In genomic region chr18:50126466-50126865, GRCh38 we compare ENCODE assay signal across 17 cellular contexts.
DNase-seq lines count a peak whose midpoint lies in the region; FAIRE-seq and TF ChIP-seq lines count a peak whose summit lies in the region.
"Had no signal": no experiment of that assay in that cellular context is flagged by ENCODE, and none has a peak within 500 bp of the region (broad histone marks: within the 10 kb centered on the region; RNA-seq: fewer than 3 reads in every experiment).

No MANE protein-coding gene starts in this region.

- H3K4me1 Mint-ChIP-seq in Calu3 (ENCODE audit: low read depth, unreplicated experiment), result peaks cover 62% of the 10 kb centered on the region
- H3K4me1 Mint-ChIP-seq in CD4-positive, alpha-beta memory T cell, result peaks cover 0 to 2% (median 0%) of the 10 kb centered on the region in 4 donors
- H3K4me1 Mint-ChIP-seq: CD4-positive, CD25-positive, alpha-beta regulatory T cell had no signal

- FAIRE-seq in kidney (lab: Jason Lieb, UNC), result no peak
- FAIRE-seq: A204.1 had no signal

- H3K27me3 Mint-ChIP-seq in Calu3 (ENCODE audit: unreplicated experiment), result no peaks in the 10 kb centered on the region
- H3K27me3 Mint-ChIP-seq in CD4-positive, alpha-beta memory T cell, result peaks cover 15 to 22% of the 10 kb centered on the region in 2 donors

- intact Hi-C loops in Calu3 (cut with micrococcal nuclease; ENCODE audit: unreplicated experiment), result loop anchor here (5.0 kb wide), 1 partner anchor 66 kb away; no protein-coding TSS in a partner anchor
- intact Hi-C loops in kidney (cut with DNase I), result no loop called here
- intact Hi-C loops in CD4-positive, alpha-beta memory T cell (cut with micrococcal nuclease), result no loop called here
- intact Hi-C loops in ascending aorta (cut with DNase I), result no loop called here

- peak overlapping the region; percentile 36 for H3K27ac Mint-ChIP-seq in Calu3 (ENCODE audit: unreplicated experiment)
- no peak overlapping the region for H3K27ac Mint-ChIP-seq in CD4-positive, alpha-beta memory T cell
- H3K27ac Mint-ChIP-seq: CD4-positive, CD25-positive, alpha-beta regulatory T cell had no signal

- H3K27me3 ChIP-seq in MG63 (no peaks in the 10 kb centered on the region), ascending aorta (no peaks in the 10 kb centered on the region), right atrium auricular region (no peaks in the 10 kb centered on the region)
- H3K27me3 ChIP-seq in CD4-positive, alpha-beta memory T cell (ENCODE audit: insufficient read depth, low read length), result no peaks in the 10 kb centered on the region
- H3K27me3 ChIP-seq: BE2C, Peyer's patch, SJSA1 had no signal

- H3K36me3 Mint-ChIP-seq in Calu3 (ENCODE audit: insufficient read depth, unreplicated experiment), result peaks cover 7% of the 10 kb centered on the region
- no peaks in the 10 kb centered on the region for H3K36me3 Mint-ChIP-seq in CD4-positive, alpha-beta memory T cell
- H3K36me3 Mint-ChIP-seq: CD4-positive, CD25-positive, alpha-beta regulatory T cell had no signal

- no peaks in the 10 kb centered on the region for H3K36me3 ChIP-seq in MG63
- H3K36me3 ChIP-seq in kidney (ENCODE audit: control insufficient read depth in 1 of 2, insufficient read depth in 2 of 2, low read length in 2 of 2), result no peaks in the 10 kb centered on the region
- no peaks in the 10 kb centered on the region for H3K36me3 ChIP-seq in CD4-positive, alpha-beta memory T cell (ENCODE audit: insufficient read depth, low read length)
- H3K36me3 ChIP-seq in ascending aorta, result no peaks in the 10 kb centered on the region
- no peaks in the 10 kb centered on the region for H3K36me3 ChIP-seq in right atrium auricular region
- H3K36me3 ChIP-seq: BE2C, Peyer's patch, SJSA1 had no signal

- H3K9me3 Mint-ChIP-seq in Calu3 (ENCODE audit: low read depth, unreplicated experiment), result no peaks in the 10 kb centered on the region
- no peaks in the 10 kb centered on the region for H3K9me3 Mint-ChIP-seq in CD4-positive, alpha-beta memory T cell
- H3K9me3 Mint-ChIP-seq: CD4-positive, CD25-positive, alpha-beta regulatory T cell had no signal

- H3K4me1 ChIP-seq in kidney (ENCODE audit: control insufficient read depth in 1 of 2, insufficient read depth in 1 of 2, low read depth in 1 of 2, low read length in 2 of 2) (peaks cover 6 to 18% of the 10 kb centered on the region in 2 donors), ascending aorta (no peaks in the 10 kb centered on the region), right atrium auricular region (no peaks in the 10 kb centered on the region)
- no peaks in the 10 kb centered on the region for H3K4me1 ChIP-seq in CD4-positive, alpha-beta memory T cell (ENCODE audit: insufficient read depth, low read length)
- H3K4me1 ChIP-seq: BE2C, SJSA1 had no signal

- no peak overlapping the region for H3K4me3 ChIP-seq in MG63
- H3K4me3 ChIP-seq in kidney (ENCODE audit: low read length in 2 of 2), result no peak overlapping the region
- no peak overlapping the region for H3K4me3 ChIP-seq in CD4-positive, alpha-beta memory T cell (ENCODE audit: low read length in 2 of 2)
- no peak overlapping the region for H3K4me3 ChIP-seq in ascending aorta
- H3K4me3 ChIP-seq in right atrium auricular region, result no peak overlapping the region
- H3K4me3 ChIP-seq: Peyer's patch, SJSA1 had no signal

- H3K9me3 ChIP-seq in MG63 (no peaks in the 10 kb centered on the region), kidney (ENCODE audit: control insufficient read depth in 1 of 2, low read length in 2 of 2) (no peaks in the 10 kb centered on the region), ascending aorta (no peaks in the 10 kb centered on the region), right atrium auricular region (no peaks in the 10 kb centered on the region)
- no peaks in the 10 kb centered on the region for H3K9me3 ChIP-seq in CD4-positive, alpha-beta memory T cell (ENCODE audit: control insufficient read depth in 1 of 2, low read length in 2 of 2)
- H3K9me3 ChIP-seq: BE2C, Peyer's patch, SJSA1 had no signal

- no peak overlapping the region for H3K4me3 Mint-ChIP-seq in Calu3 (ENCODE audit: low read depth, unreplicated experiment)
- H3K4me3 Mint-ChIP-seq in CD4-positive, alpha-beta memory T cell, result no peak overlapping the region
- H3K4me3 Mint-ChIP-seq: CD4-positive, CD25-positive, alpha-beta regulatory T cell had no signal

- CTCF ChIA-PET in Calu3 (lab: Charles Lee), result interaction anchor here (2.8 kb wide), 1 partner anchor 12 kb away, joined by 7 read pairs; no protein-coding TSS in a partner anchor
- CTCF ChIA-PET in CD4-positive, alpha-beta memory T cell (lab: Charles Lee; ENCODE audit: partially characterized antibody), result interaction anchor here (1.1 kb wide), 1 partner anchor 8 kb away, joined by 3 read pairs; no protein-coding TSS in a partner anchor

- DNase-seq in Calu3 (no peak), MG63 (peak; percentile 24), epithelial cell of prostate (ENCODE audit: low read depth, low spot score) (no peak), medulla oblongata (ENCODE audit: extremely low spot score) (peak; percentile 51), kidney (no peak), ascending aorta (ENCODE audit: low spot score in 2 of 2) (no peak), right atrium auricular region (ENCODE audit: low spot score) (no peak)
- no peak for DNase-seq in CD4-positive, alpha-beta memory T cell
- DNase-seq: BE2C; CD4-positive, CD25-positive, alpha-beta regulatory T cell; NCI-H1105; NCI-H226; NCI-H69; NK-92 treated with Interleukin-12 subunit alpha and Interleukin-12 subunit beta, amount 100 ng/mL, for 24 hours; Peyer's patch had no signal

- no peak overlapping the region for H3K9ac ChIP-seq in kidney (ENCODE audit: low read length in 2 of 2)

- no TSS peak for BruUV-seq in Calu3 (replicated peaks; lab: Mats Ljungman, UMichigan)

- POLR2A ChIA-PET in CD4-positive, alpha-beta memory T cell (lab: Charles Lee; ENCODE audit: partially characterized antibody), result no interaction called here

- peak overlapping the region; percentile 84 for H3K27ac ChIP-seq in epithelial cell of prostate
- H3K27ac ChIP-seq in kidney (ENCODE audit: low read depth in 2 of 2, low read length in 2 of 2), result no peak overlapping the region
- no peak overlapping the region for H3K27ac ChIP-seq in CD4-positive, alpha-beta memory T cell (ENCODE audit: low read depth, low read length)
- no peak overlapping the region for H3K27ac ChIP-seq in ascending aorta
- no peak overlapping the region for H3K27ac ChIP-seq in right atrium auricular region
- H3K27ac ChIP-seq: SJSA1 had no signal

- TF ChIP-seq CTCF in Calu3 (IDR thresholded peaks at IDR 0.05; ENCODE audit: unreplicated experiment), result no peak
- no peak for TF ChIP-seq CTCF in kidney (IDR thresholded peaks at IDR 0.05; ENCODE audit: borderline replicate concordance, extremely low read depth, insufficient read depth)
- TF ChIP-seq CTCF in ascending aorta (IDR thresholded peaks at IDR 0.05), result no peak
- no peak for TF ChIP-seq CTCF in right atrium auricular region (IDR thresholded peaks at IDR 0.05)

Comparison
In these comparisons a context has a peak if more than half of its experiments do, and no peak if none do; other contexts are left out.
1. DNase-seq: peak in MG63 (single experiment) and medulla oblongata (single experiment); none in Calu3 (single experiment), epithelial cell of prostate (single experiment), kidney (single experiment), CD4-positive, alpha-beta memory T cell (0 of 5), ascending aorta (0 of 2) and right atrium auricular region (single experiment).